In the genomic region with DNA sequence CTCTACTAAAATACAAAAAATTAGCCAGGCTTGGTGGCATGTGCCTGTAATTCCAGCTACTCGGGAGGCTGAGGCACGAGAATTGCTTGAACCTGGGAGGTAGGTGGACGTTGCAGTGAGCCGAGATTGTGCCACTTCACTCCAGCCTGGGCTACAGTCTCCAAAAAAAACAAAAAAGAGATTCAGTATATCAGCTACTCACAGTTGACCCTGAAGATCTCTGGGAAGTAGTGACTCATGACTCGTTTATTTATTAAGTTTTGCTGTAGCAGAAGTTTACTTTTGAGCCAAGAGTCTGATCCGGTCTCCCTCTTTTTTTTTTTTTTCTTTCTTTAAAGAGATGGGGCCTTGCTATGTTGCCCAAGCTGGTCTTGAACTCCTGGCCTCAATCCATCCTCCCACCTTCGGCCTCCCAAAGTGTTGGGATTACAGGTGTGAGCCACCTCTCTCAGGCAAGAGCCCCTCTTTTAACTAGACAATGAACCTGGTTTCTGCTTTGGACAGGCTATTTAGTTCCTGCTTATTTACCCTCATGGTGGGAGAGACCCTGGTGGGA, we compare ENCODE assay signal across 6 cellular contexts. TPM values are rescaled to one million over a fixed set of nuclear protein-coding genes. Genes with fewer than 3 reads are reported as not detected.
DNase-seq lines count a peak whose midpoint lies in the region; ATAC-seq and TF ChIP-seq lines count a peak whose summit lies in the region.

No MANE protein-coding gene starts in this region.

- no peaks in the 10 kb centered on the region for H3K9me3 Mint-ChIP-seq in activated T-cell treated with anti-CD3 and anti-CD28 coated beads, Interleukin-2, amount 50 U/mL, for 72 hours

- no peaks in the 10 kb centered on the region for H3K27me3 ChIP-seq in upper lobe of right lung

- DNase-seq in activated T-cell treated with anti-CD3 and anti-CD28 coated beads, Interleukin-2, amount 50 U/mL, for 72 hours = no peak
- DNase-seq in activated T-cell treated with anti-CD3 and anti-CD28 coated beads for 4 hours (no peak), foreskin melanocyte (peak; percentile 59), upper lobe of right lung (no peak)

- no peak for ATAC-seq in activated T-cell treated with anti-CD3 and anti-CD28 coated beads, Interleukin-2, amount 50 U/mL, for 72 hours (replicated peaks in 1 of 2)
- ATAC-seq in upper lobe of right lung (no peak), GM18873 (IDR thresholded peaks at IDR 0.05; ENCODE audit: low FRiP score, unreplicated experiment) (no peak), HG03108 (IDR thresholded peaks at IDR 0.05; ENCODE audit: unreplicated experiment) (no peak)

- peak overlapping the region; percentile 8 for H3K4me3 ChIP-seq in upper lobe of right lung

- peaks cover 7 to 11% of the 10 kb centered on the region in 2 donors for H3K36me3 Mint-ChIP-seq in activated T-cell treated with anti-CD3 and anti-CD28 coated beads, Interleukin-2, amount 50 U/mL, for 72 hours (ENCODE audit: insufficient read depth in 2 of 2)

- H3K36me3 ChIP-seq in upper lobe of right lung = peaks cover 2% of the 10 kb centered on the region

- H3K4me3 Mint-ChIP-seq in activated T-cell treated with anti-CD3 and anti-CD28 coated beads, Interleukin-2, amount 50 U/mL, for 72 hours = peak overlapping the region; percentile 72 to 75

- H3K27ac ChIP-seq in upper lobe of right lung = peak overlapping the region; percentile 93

- peaks cover 69% of the 10 kb centered on the region for H3K4me1 ChIP-seq in upper lobe of right lung

- H3K9me3 ChIP-seq in upper lobe of right lung = no peaks in the 10 kb centered on the region

- intact Hi-C loops in upper lobe of right lung (cut with DNase I) = no loop called here

- peak overlapping the region; percentile 94 for H3K27ac Mint-ChIP-seq in activated T-cell treated with anti-CD3 and anti-CD28 coated beads, Interleukin-2, amount 50 U/mL, for 72 hours

- TF ChIP-seq CTCF in upper lobe of right lung (IDR thresholded peaks at IDR 0.05) = no peak

- H3K27me3 Mint-ChIP-seq in activated T-cell treated with anti-CD3 and anti-CD28 coated beads, Interleukin-2, amount 50 U/mL, for 72 hours (ENCODE audit: low read depth) = no peaks in the 10 kb centered on the region

- H3K4me1 Mint-ChIP-seq in activated T-cell treated with anti-CD3 and anti-CD28 coated beads, Interleukin-2, amount 50 U/mL, for 72 hours (ENCODE audit: low read depth) = peaks cover 69% of the 10 kb centered on the region

RNA-seq across cellular contexts. Expression of a gene that starts 4.4 kb away (rescaled TPM):
- total RNA-seq in activated T-cell treated with anti-CD3 and anti-CD28 coated beads, Interleukin-2, amount 50 U/mL, for 72 hours = 100 to 1,000 TPM; 148 to 161 TPM
- total RNA-seq in upper lobe of right lung = 247 TPM

RNA-seq across cellular contexts. Expression of a gene that starts 8.7 kb away (rescaled TPM):
- total RNA-seq in activated T-cell treated with anti-CD3 and anti-CD28 coated beads, Interleukin-2, amount 50 U/mL, for 72 hours = 10 to 100 TPM; 14.8 to 17.8 TPM
- 15.2 TPM for total RNA-seq in upper lobe of right lung

RNA-seq across cellular contexts. Expression of a gene that starts 12.7 kb away (rescaled TPM):
- total RNA-seq in activated T-cell treated with anti-CD3 and anti-CD28 coated beads, Interleukin-2, amount 50 U/mL, for 72 hours = 1 to 10 TPM; 2.4 to 2.8 TPM
- total RNA-seq in upper lobe of right lung = 2.7 TPM

RNA-seq across cellular contexts. Expression of a gene that starts 18.3 kb away (rescaled TPM):
- total RNA-seq in activated T-cell treated with anti-CD3 and anti-CD28 coated beads, Interleukin-2, amount 50 U/mL, for 72 hours = 100 to 1,000 TPM; 266 to 329 TPM
- 148 TPM for total RNA-seq in upper lobe of right lung

RNA-seq across cellular contexts. Expression of a gene that starts 34.1 kb away (rescaled TPM):
- 100 to 1,000 TPM; 153 to 180 TPM for total RNA-seq in activated T-cell treated with anti-CD3 and anti-CD28 coated beads, Interleukin-2, amount 50 U/mL, for 72 hours
- 19.8 TPM for total RNA-seq in upper lobe of right lung
